ENCODE assay signal across 8 cellular contexts in genomic region chr4:78612398-78613005, GRCh38.
DNase-seq lines count a peak whose midpoint lies in the region; ATAC-seq, FAIRE-seq and TF ChIP-seq lines count a peak whose summit lies in the region.

No MANE protein-coding gene starts in this region.

- no peaks in the 10 kb centered on the region for H3K36me3 ChIP-seq in ascending aorta
- peaks cover 0 to 6% of the 10 kb centered on the region in 2 donors for H3K36me3 ChIP-seq in thyroid gland

- WGBS in thyroid gland, 2 donors, result 64 to 65% methylated on average over 3 of the region's 3 CpGs

- DNase-seq in AG20443 (ENCODE audit: low spot score) (peak; percentile 61), GM12892 (ENCODE audit: insufficient read length) (no peak), LHCN-M2 (ENCODE audit: low read depth) (peak; percentile 55), ascending aorta (ENCODE audit: low spot score in 2 of 2) (no peak), hepatic stellate cell (ENCODE audit: low spot score) (peak; percentile 24), thyroid gland (peak; percentile 41 to 44)
- no peak for DNase-seq in activated T-cell treated with anti-CD3 and anti-CD28 coated beads, Interleukin-2, amount 50 U/mL, for 48 hours

- H3K4me3 ChIP-seq in ascending aorta (no peak overlapping the region), thyroid gland (replicated peaks in 1 of 3) (no peak overlapping the region)

- TF ChIP-seq POLR2A in GM12892 (IDR thresholded peaks at IDR 0.05; ENCODE audit: low read depth, low read length) (no peak), thyroid gland (IDR thresholded peaks at IDR 0.05) (no peak)

- H3K27me3 ChIP-seq in ascending aorta, result no peaks in the 10 kb centered on the region
- no peaks in the 10 kb centered on the region for H3K27me3 ChIP-seq in thyroid gland

- H3K27ac ChIP-seq in ascending aorta (no peak overlapping the region), thyroid gland (no peak overlapping the region)

- ATAC-seq in HG02678 (IDR thresholded peaks at IDR 0.05; ENCODE audit: unreplicated experiment), result no peak

- FAIRE-seq in GM12892 (lab: Jason Lieb, UNC), result peak; percentile 89

- H3K9me3 ChIP-seq in ascending aorta, result no peaks in the 10 kb centered on the region
- H3K9me3 ChIP-seq in thyroid gland, result no peaks in the 10 kb centered on the region

- intact Hi-C loops in ascending aorta (cut with DNase I) (loop anchor here (1.0 kb wide), 1 partner anchor 252 kb away; no protein-coding TSS in a partner anchor), thyroid gland (cut with DNase I) (loop anchor here (5.0 kb wide), 1 partner anchor 255 kb away; no protein-coding TSS in a partner anchor)

- TF ChIP-seq CTCF in ascending aorta (IDR thresholded peaks at IDR 0.05) (peak; percentile 36 to 62 (median 41)), thyroid gland (IDR thresholded peaks at IDR 0.05) (peak; percentile 29 to 81 (median 63))

- H3K4me1 ChIP-seq in ascending aorta (no peaks in the 10 kb centered on the region), thyroid gland (no peaks in the 10 kb centered on the region)

Comparison
In these comparisons a context has a peak if more than half of its experiments do, and no peak if none do; other contexts are left out.
1. DNase-seq: peak in AG20443 (single experiment), LHCN-M2 (single experiment), hepatic stellate cell (single experiment) and thyroid gland (2 of 2); none in GM12892 (single experiment), ascending aorta (0 of 2) and activated T-cell treated with anti-CD3 and anti-CD28 coated beads, Interleukin-2, amount 50 U/mL, for 48 hours (0 of 2).